Comparison of ENCODE assay signal across 8 cellular contexts in the genomic region with DNA sequence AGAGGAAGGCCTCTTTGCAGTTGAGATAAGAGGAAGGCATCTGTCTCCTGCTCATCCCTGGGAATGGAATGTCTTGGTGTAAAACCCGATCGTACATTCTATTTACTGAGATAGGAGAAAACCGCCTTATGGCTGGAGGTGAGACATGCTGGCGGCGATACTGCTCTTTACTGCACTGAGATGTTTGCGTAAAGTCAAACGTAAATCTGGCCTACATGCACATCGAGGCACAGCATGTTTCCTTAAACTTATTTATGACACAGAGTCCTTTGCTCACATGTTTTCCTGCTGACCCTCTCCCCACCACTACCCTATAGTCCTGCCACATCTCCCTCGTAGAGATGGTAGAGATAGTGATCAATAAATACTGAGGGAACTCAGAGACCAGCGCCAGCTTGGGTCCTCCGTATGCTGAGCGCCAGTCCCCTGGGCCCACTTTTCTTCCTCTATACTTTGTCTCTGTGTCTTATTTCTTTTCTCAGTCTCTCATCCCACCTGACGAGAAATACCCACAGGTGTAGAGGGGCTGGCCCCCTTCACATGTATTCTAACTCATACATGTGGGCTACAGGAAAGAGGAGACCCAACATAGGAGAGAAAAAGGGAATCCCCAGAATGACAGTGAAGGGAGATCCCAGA. TPM values are rescaled to one million over a fixed set of nuclear protein-coding genes. Genes with fewer than 3 reads are reported as not detected.
DNase-seq lines count a peak whose midpoint lies in the region; ATAC-seq and TF ChIP-seq lines count a peak whose summit lies in the region.
"Not testable (repeated sequence)": the region's sequence is repeated elsewhere in the genome, so short reads cannot be mapped to it uniquely, and the experiment has no call there.

No MANE protein-coding gene starts in this region.

- peaks cover 19 to 51% (median 46%) of the 10 kb centered on the region in 11 experiments for H4K20me1 ChIP-seq in BLaER1 treated with 17β-estradiol and CSF1 and Interleukin-3, amounts not matched to agents 10 nM and 100 nM

- CTCF ChIA-PET in activated CD8-positive, alpha-beta memory T cell treated with anti-CD3 and anti-CD28 coated beads, Interleukin-2, amount 10 ng/mL, durations not matched to agents 7 days and 5 days (lab: Charles Lee) = interaction anchor here (0.9 to 9.8 kb wide), 5 partner anchors 10 to 525 kb away, joined by 3 to 93 read pairs (median 13); a partner anchor contains a TSS

- H3K4me2 ChIP-seq in BLaER1 treated with 17β-estradiol and CSF1 and Interleukin-3, amounts not matched to agents 10 nM and 100 nM = peak overlapping the region; percentile 10 to 95 (median 48); a peak in 17 of 22 replicates

- peak overlapping the region in 2 of 11 experiments; percentile 20 to 21; a peak in 3 of 22 replicates for H3K9ac ChIP-seq in BLaER1 treated with 17β-estradiol and CSF1 and Interleukin-3, amounts not matched to agents 10 nM and 100 nM

- H3K4me3 Mint-ChIP-seq in activated CD8-positive, alpha-beta memory T cell treated with anti-CD3 and anti-CD28 coated beads, Interleukin-2, amount 10 ng/mL, durations not matched to agents 7 days and 5 days = not testable (repeated sequence)

- H3K27me3 Mint-ChIP-seq in activated CD8-positive, alpha-beta memory T cell treated with anti-CD3 and anti-CD28 coated beads, Interleukin-2, amount 10 ng/mL, durations not matched to agents 7 days and 5 days = not testable (repeated sequence)

- H3K27me3 ChIP-seq in BLaER1 treated with 17β-estradiol and CSF1 and Interleukin-3, amounts not matched to agents 10 nM and 100 nM; prostate gland (replicated peaks; ENCODE audit: insufficient read depth); thyroid gland: not testable (repeated sequence)

- not testable (repeated sequence) for H3K4me3 ChIP-seq in BLaER1 treated with 17β-estradiol and CSF1 and Interleukin-3, amounts not matched to agents 10 nM and 100 nM; fibroblast of villous mesenchyme (ENCODE audit: low read depth, low read length); mesodermal cell (ENCODE audit: extremely low read depth, insufficient read depth, low read length, poor library complexity, severe bottlenecking); prostate gland; thyroid gland (replicated peaks in 1 of 3)

- H3K4me1 Mint-ChIP-seq in activated CD8-positive, alpha-beta memory T cell treated with anti-CD3 and anti-CD28 coated beads, Interleukin-2, amount 10 ng/mL, durations not matched to agents 7 days and 5 days = peaks cover 71% of the 10 kb centered on the region

- H3K9me3 Mint-ChIP-seq in activated CD8-positive, alpha-beta memory T cell treated with anti-CD3 and anti-CD28 coated beads, Interleukin-2, amount 10 ng/mL, durations not matched to agents 7 days and 5 days (ENCODE audit: low read depth) = not testable (repeated sequence)

- TF ChIP-seq POLR2A in prostate gland (IDR thresholded peaks at IDR 0.05); thyroid gland (IDR thresholded peaks at IDR 0.05): not testable (repeated sequence)

- H3K9me3 ChIP-seq in BLaER1 treated with 17β-estradiol and CSF1 and Interleukin-3, amounts not matched to agents 10 nM and 100 nM (replicated peaks in 1 of 11); KOPT-K1 (ENCODE audit: insufficient read depth, low read length, poor library complexity, severe bottlenecking); mesodermal cell (ENCODE audit: control insufficient read depth, low read length); prostate gland; thyroid gland: not testable (repeated sequence)

- peak overlapping the region; percentile 34 for H3K27ac Mint-ChIP-seq in activated CD8-positive, alpha-beta memory T cell treated with anti-CD3 and anti-CD28 coated beads, Interleukin-2, amount 10 ng/mL, durations not matched to agents 7 days and 5 days

- not testable (repeated sequence) for TF ChIP-seq CTCF in fibroblast of villous mesenchyme (IDR thresholded peaks at IDR 0.05; ENCODE audit: insufficient read depth, low read depth, low read length); prostate gland (IDR thresholded peaks at IDR 0.05); thyroid gland (IDR thresholded peaks at IDR 0.05)

- WGBS in mesodermal cell (ENCODE audit: insufficient coverage in 2 of 2), 2 experiments = 93 to 94% methylated on average over 8 of the region's 13 CpGs
- 39% methylated on average over 13 of the region's 13 CpGs for WGBS in prostate gland
- WGBS in thyroid gland, 2 donors = 82% methylated on average over 13 of the region's 13 CpGs

- peak overlapping the region in 9 of 11 experiments; percentile 2 to 45 (median 33); a peak in 11 of 22 replicates for H3K27ac ChIP-seq in BLaER1 treated with 17β-estradiol and CSF1 and Interleukin-3, amounts not matched to agents 10 nM and 100 nM
- H3K27ac ChIP-seq in KOPT-K1 (ENCODE audit: low read depth, low read length, poor library complexity, severe bottlenecking) (peak overlapping the region; percentile 80), mesodermal cell (ENCODE audit: low read depth, low read length, severe bottlenecking) (peak overlapping the region; percentile 61), prostate gland (peak overlapping the region; percentile 68 to 85), thyroid gland (peak overlapping the region in 2 of 3 donors; percentile 21 to 45)

- intact Hi-C loops in prostate gland (cut with DNase I); thyroid gland (cut with DNase I): not testable (repeated sequence)

- peaks cover 51 to 83% (median 63%) of the 10 kb centered on the region in 11 experiments for H3K36me3 ChIP-seq in BLaER1 treated with 17β-estradiol and CSF1 and Interleukin-3, amounts not matched to agents 10 nM and 100 nM
- H3K36me3 ChIP-seq in KOPT-K1 (ENCODE audit: insufficient read depth, low read length) = peaks cover 37% of the 10 kb centered on the region
- peaks cover 41% of the 10 kb centered on the region for H3K36me3 ChIP-seq in mesodermal cell (ENCODE audit: control insufficient read depth, insufficient read depth, low read length)
- not testable (repeated sequence) for H3K36me3 ChIP-seq in prostate gland, thyroid gland

- peaks cover 73 to 94% (median 87%) of the 10 kb centered on the region in 10 experiments for H3K4me1 ChIP-seq in BLaER1 treated with 17β-estradiol and CSF1 and Interleukin-3, amounts not matched to agents 10 nM and 100 nM
- H3K4me1 ChIP-seq in mesodermal cell (ENCODE audit: control insufficient read depth, insufficient read depth, low read length, poor library complexity, severe bottlenecking) (peaks cover 35% of the 10 kb centered on the region), prostate gland (replicated peaks) (peaks cover 28% of the 10 kb centered on the region), thyroid gland (peaks cover 26 to 38% of the 10 kb centered on the region in 2 donors)

- DNase-seq in activated CD8-positive, alpha-beta memory T cell treated with anti-CD3 and anti-CD28 coated beads, Interleukin-2, amount 10 ng/mL, durations not matched to agents 7 days and 5 days; prostate gland (ENCODE audit: low spot score); thyroid gland: not testable (repeated sequence)
- DNase-seq in amniotic epithelial cell (ENCODE audit: low read depth) (peak; percentile 62), fibroblast of villous mesenchyme (ENCODE audit: low read depth) (peak; percentile 62)

- ATAC-seq in activated CD8-positive, alpha-beta memory T cell treated with anti-CD3 and anti-CD28 coated beads, Interleukin-2, amount 10 ng/mL, durations not matched to agents 7 days and 5 days = not testable (repeated sequence)

- peaks cover 34% of the 10 kb centered on the region for H3K36me3 Mint-ChIP-seq in activated CD8-positive, alpha-beta memory T cell treated with anti-CD3 and anti-CD28 coated beads, Interleukin-2, amount 10 ng/mL, durations not matched to agents 7 days and 5 days

RNA-seq across cellular contexts. Expression of a gene that starts 10.9 kb away (rescaled TPM):
- total RNA-seq in activated CD8-positive, alpha-beta memory T cell treated with anti-CD3 and anti-CD28 coated beads, Interleukin-2, amount 10 ng/mL, durations not matched to agents 7 days and 5 days = 10 to 100 TPM; 65.3 to 67.1 TPM
- total RNA-seq in fibroblast of villous mesenchyme = 152 and 437 TPM in 2 replicates
- 80.8 TPM for polyA plus RNA-seq in mesodermal cell (2013, experiment 1 of 2)
- polyA plus RNA-seq in mesodermal cell (2013, experiment 2 of 2) = 81.5 TPM
- total RNA-seq in prostate gland = 10 to 100 TPM; 16.6 to 34.8 TPM
- 10 to 100 TPM; 30.1 to 68.7 (median 37.7) TPM for total RNA-seq in thyroid gland
